Comparison of ENCODE assay signal across 8 cellular contexts in the genomic region with DNA sequence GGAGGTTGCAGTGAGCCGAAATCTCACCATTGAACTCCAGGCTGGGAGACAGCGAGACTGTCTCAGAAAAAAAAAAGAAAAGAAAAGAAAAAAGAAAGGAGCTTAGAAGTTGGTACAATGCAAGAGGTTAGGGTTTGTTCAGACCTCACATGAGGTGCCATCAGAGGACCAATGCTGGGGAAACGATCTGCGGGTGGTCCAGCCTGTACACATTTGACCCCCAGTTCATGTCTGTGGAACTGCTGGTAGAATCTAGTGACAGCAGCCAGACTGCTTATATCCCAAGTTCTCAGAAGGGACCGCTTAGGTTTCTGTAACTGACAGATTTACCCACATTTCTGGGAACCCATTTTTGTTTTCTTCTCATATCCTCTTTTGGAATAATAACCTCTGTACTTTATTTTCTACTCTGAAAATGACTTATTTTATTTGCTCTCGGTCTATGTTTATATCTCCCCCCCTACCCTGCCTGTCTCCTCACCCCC. TPM values are rescaled to one million over a fixed set of nuclear protein-coding genes. Genes with fewer than 3 reads are reported as not detected.
A peak's percentile ranks its signal among the peaks of the same experiment; 100 is the strongest.
DNase-seq lines count a peak whose midpoint lies in the region; ATAC-seq and TF ChIP-seq lines count a peak whose summit lies in the region.

No MANE protein-coding gene starts in this region.

- H3K9ac ChIP-seq in iPS-15b (ENCODE audit: low read depth, low read length), result no peak overlapping the region

- H3K4me1 ChIP-seq in iPS-15b (ENCODE audit: control insufficient read depth, insufficient read depth, low read length) (peaks cover 33% of the 10 kb centered on the region), testis (peaks cover 29% of the 10 kb centered on the region)

- CTCF ChIA-PET in activated CD4-positive, alpha-beta T cell treated with anti-CD3 and anti-CD28 coated beads, Interleukin-2, amount 10 ng/mL, durations not matched to agents 7 days and 5 days (lab: Charles Lee), result interaction anchor here (0.6 to 12.7 kb wide), 5 partner anchors 9 to 43 kb away, joined by 3 to 476 read pairs (median 4); a partner anchor contains a TSS

- TF ChIP-seq CTCF in testis (IDR thresholded peaks at IDR 0.05), result no peak

- POLR2A ChIA-PET in activated CD4-positive, alpha-beta T cell treated with anti-CD3 and anti-CD28 coated beads, Interleukin-2, amount 10 ng/mL, durations not matched to agents 7 days and 5 days (lab: Charles Lee), result interaction anchor here (1.3 to 1.4 kb wide), 3 partner anchors 36 to 66 kb away, joined by 6 to 8 read pairs (median 6); a partner anchor contains a TSS

- no peaks in the 10 kb centered on the region for H3K27me3 ChIP-seq in iPS-15b (ENCODE audit: control insufficient read depth, insufficient read depth, low read length)
- H3K27me3 ChIP-seq in testis, result no peaks in the 10 kb centered on the region

- H3K36me3 ChIP-seq in iPS-15b (ENCODE audit: control insufficient read depth, insufficient read depth, low read length), result peaks cover 9% of the 10 kb centered on the region
- no peaks in the 10 kb centered on the region for H3K36me3 ChIP-seq in testis (ENCODE audit: low read depth, missing control alignments)

- no peak for TF ChIP-seq POLR2A in testis (IDR thresholded peaks at IDR 0.05)

- H3K4me3 ChIP-seq in iPS-15b (ENCODE audit: low read depth, low read length), result peak overlapping the region; percentile 48
- H3K4me3 ChIP-seq in testis, result peak overlapping the region in 1 of 2 donors; percentile 76

- peak; percentile 16 for DNase-seq in activated CD4-positive, alpha-beta T cell treated with anti-CD3 and anti-CD28 coated beads, Interleukin-2, amount 10 ng/mL, durations not matched to agents 7 days and 5 days
- DNase-seq in activated CD4-positive, alpha-beta T cell treated with anti-CD3 and anti-CD28 coated beads for 48 hours, result no peak
- DNase-seq in activated T-cell treated with anti-CD3 and anti-CD28 coated beads, Interleukin-2, amount 50 U/mL, for 48 hours, result peak; percentile 38 to 48
- DNase-seq in testis, result no peak
- no peak for DNase-seq in hepatic stellate cell (ENCODE audit: low spot score)
- DNase-seq in activated gamma-delta T cell (lab: John Stamatoyannopoulos, UW), result no peak

- H3K36me3 Mint-ChIP-seq in activated CD4-positive, alpha-beta T cell treated with anti-CD3 and anti-CD28 coated beads, Interleukin-2, amount 10 ng/mL, durations not matched to agents 7 days and 5 days (ENCODE audit: low read depth), result peaks cover 87% of the 10 kb centered on the region

- no peak for ATAC-seq in GM21825 (IDR thresholded peaks at IDR 0.05; ENCODE audit: unreplicated experiment)

- no peaks in the 10 kb centered on the region for H3K9me3 Mint-ChIP-seq in activated CD4-positive, alpha-beta T cell treated with anti-CD3 and anti-CD28 coated beads, Interleukin-2, amount 10 ng/mL, durations not matched to agents 7 days and 5 days

- whole genome bisulfite sequencing in testis, 2 donors, result 69 to 80% methylated on average over 6 of the region's 6 CpGs

- peak overlapping the region; percentile 89 to 94 for H3K27ac ChIP-seq in testis

- peak overlapping the region; percentile 89 for H3K27ac Mint-ChIP-seq in activated CD4-positive, alpha-beta T cell treated with anti-CD3 and anti-CD28 coated beads, Interleukin-2, amount 10 ng/mL, durations not matched to agents 7 days and 5 days

- peak overlapping the region; percentile 100 for H3K4me3 Mint-ChIP-seq in activated CD4-positive, alpha-beta T cell treated with anti-CD3 and anti-CD28 coated beads, Interleukin-2, amount 10 ng/mL, durations not matched to agents 7 days and 5 days

- H3K9me3 ChIP-seq in iPS-15b (ENCODE audit: control insufficient read depth, insufficient read depth, low read length) (no peaks in the 10 kb centered on the region), testis (no peaks in the 10 kb centered on the region)

- intact Hi-C loops in testis (cut with DNase I; ENCODE audit: low total_unique reads), result no loop called here

- no peaks in the 10 kb centered on the region for H3K27me3 Mint-ChIP-seq in activated CD4-positive, alpha-beta T cell treated with anti-CD3 and anti-CD28 coated beads, Interleukin-2, amount 10 ng/mL, durations not matched to agents 7 days and 5 days

- H3K4me1 Mint-ChIP-seq in activated CD4-positive, alpha-beta T cell treated with anti-CD3 and anti-CD28 coated beads, Interleukin-2, amount 10 ng/mL, durations not matched to agents 7 days and 5 days, result peaks cover 23% of the 10 kb centered on the region

RNA-seq across cellular contexts. Expression of a gene that starts 4.7 kb away (rescaled TPM):
- total RNA-seq in activated CD4-positive, alpha-beta T cell treated with anti-CD3 and anti-CD28 coated beads, Interleukin-2, amount 10 ng/mL, durations not matched to agents 7 days and 5 days, result 100 to 1,000 TPM; 243 to 272 TPM
- 1 to 10 TPM; 9.0 to 9.3 TPM for total RNA-seq in testis
- polyA plus RNA-seq in testis (ENCODE audit: insufficient read depth, low read depth, low replicate concordance), result 24.9 TPM

RNA-seq across cellular contexts. Expression of a gene that starts 8.9 kb away (rescaled TPM):
- total RNA-seq in activated CD4-positive, alpha-beta T cell treated with anti-CD3 and anti-CD28 coated beads, Interleukin-2, amount 10 ng/mL, durations not matched to agents 7 days and 5 days, result 10 to 100 TPM; 40.4 to 40.7 TPM
- 10 to 100 TPM; 68.0 TPM for total RNA-seq in testis
- 109 TPM for polyA plus RNA-seq in testis (ENCODE audit: insufficient read depth, low read depth, low replicate concordance)

RNA-seq across cellular contexts. Expression of a gene that starts 9.0 kb away (rescaled TPM):
- total RNA-seq in activated CD4-positive, alpha-beta T cell treated with anti-CD3 and anti-CD28 coated beads, Interleukin-2, amount 10 ng/mL, durations not matched to agents 7 days and 5 days, result 10 to 100 TPM; 43.1 to 58.8 TPM
- 10 to 100 TPM in 1 of 2 donors, 1 to 10 TPM in 1; 9.5 to 10.5 TPM for total RNA-seq in testis
- polyA plus RNA-seq in testis (ENCODE audit: insufficient read depth, low read depth, low replicate concordance), result 26.6 TPM

RNA-seq across cellular contexts. Expression of a gene that starts 34.8 kb away (rescaled TPM):
- 10 to 100 TPM; 23.2 to 23.9 TPM for total RNA-seq in activated CD4-positive, alpha-beta T cell treated with anti-CD3 and anti-CD28 coated beads, Interleukin-2, amount 10 ng/mL, durations not matched to agents 7 days and 5 days
- total RNA-seq in testis, result 10 to 100 TPM; 17.8 to 22.0 TPM
- polyA plus RNA-seq in testis (ENCODE audit: insufficient read depth, low read depth, low replicate concordance), result 26.0 TPM

RNA-seq across cellular contexts. Expression of a gene that starts 35.3 kb away (rescaled TPM):
- total RNA-seq in activated CD4-positive, alpha-beta T cell treated with anti-CD3 and anti-CD28 coated beads, Interleukin-2, amount 10 ng/mL, durations not matched to agents 7 days and 5 days, result 10 to 100 TPM; 46.8 to 53.2 TPM
- 10 to 100 TPM; 56.6 to 79.3 TPM for total RNA-seq in testis
- 155 TPM for polyA plus RNA-seq in testis (ENCODE audit: insufficient read depth, low read depth, low replicate concordance)

Comparison
In these comparisons a context has a peak if more than half of its experiments do, and no peak if none do; other contexts are left out.
1. DNase-seq: peak in activated CD4-positive, alpha-beta T cell treated with anti-CD3 and anti-CD28 coated beads, Interleukin-2, amount 10 ng/mL, durations not matched to agents 7 days and 5 days (single experiment) and activated T-cell treated with anti-CD3 and anti-CD28 coated beads, Interleukin-2, amount 50 U/mL, for 48 hours (2 of 2); none in activated CD4-positive, alpha-beta T cell treated with anti-CD3 and anti-CD28 coated beads for 48 hours (single experiment), testis (single experiment), hepatic stellate cell (single experiment) and activated gamma-delta T cell (single experiment).
2. RNA of a gene that starts 4.7 kb away (total RNA-seq): 243 to 272 TPM in activated CD4-positive, alpha-beta T cell treated with anti-CD3 and anti-CD28 coated beads, Interleukin-2, amount 10 ng/mL, durations not matched to agents 7 days and 5 days; 9.0 to 9.3 TPM in testis; every median in the first group is over 10 times any median in the second.